1 cellular context compared by ENCODE assay signal in genomic region chr13:110425444-110425780, GRCh38.
TF ChIP-seq lines count a peak whose summit lies in the region.

No MANE protein-coding gene starts in this region.

TF ChIP-seq in WTC11, 78 proteins besides CTCF, POLR2A, EP300 and RAD21 (continued from another document):
- TF ChIP-seq SP1 (CRISPR knock-in tag; conservative IDR thresholded peaks at IDR 0.05) (no peak), ATF6 (CRISPR knock-in tag; IDR thresholded peaks at IDR 0.05) (no peak), ZNF138 (CRISPR knock-in tag; conservative IDR thresholded peaks at IDR 0.05) (no peak), E2F1 (CRISPR knock-in tag; IDR thresholded peaks at IDR 0.05) (no peak)
TF ChIP-seq in WTC11: peak in this region for 0.
